In genomic region chr3:74343391-74343790, GRCh38 we compare ENCODE assay signal across 35 cellular contexts.
"Had no signal": no experiment of that assay in that cellular context is flagged by ENCODE, and none has a peak within 500 bp of the region (broad histone marks: within the 10 kb centered on the region; RNA-seq: fewer than 3 reads in every experiment).

No MANE protein-coding gene starts in this region.

- H3K27me3 ChIP-seq: MG63 had no signal

- DNase-seq: Karpas-422, Kasumi-1, MG63, MM.1S, MV-4-11, NCI-H1048, NCI-H1092, NCI-H1092 treated with DMSO at 0.1 percent for 48 hours, NCI-H1105, NCI-H1105 treated with DMSO at 0.1 percent for 48 hours, NCI-H1417, NCI-H1417 treated with DMSO at 0.1 percent for 48 hours, NCI-H1436, NCI-H1436 treated with DMSO at 0.1 percent for 48 hours, NCI-H146, NCI-H1694, NCI-H1694 treated with DMSO at 0.1 percent for 48 hours, NCI-H187, NCI-H187 treated with DMSO at 0.1 percent for 48 hours, NCI-H1930, NCI-H2029, NCI-H2029 treated with DMSO at 0.1 percent for 48 hours, NCI-H2081, NCI-H2081 treated with DMSO at 0.1 percent for 48 hours, NCI-H2107, NCI-H2171, NCI-H2171 treated with DMSO at 0.1 percent for 48 hours, NCI-H2227 treated with DMSO at 0.1 percent for 48 hours, NCI-H226, NCI-H345, NCI-H446, NCI-H446 treated with DMSO at 0.1 percent for 48 hours, NCI-H510A, NCI-H510A treated with DMSO at 0.1 percent for 48 hours had no signal

- H3K4me3 ChIP-seq: MG63 had no signal

- H3K9me3 ChIP-seq: MG63 had no signal

- H3K36me3 ChIP-seq: MG63 had no signal

- H3K9ac ChIP-seq: KMS-11 had no signal

- H3K27ac ChIP-seq: KMS-11 had no signal

- H3K4me2 ChIP-seq: KMS-11 had no signal
